Comparison of ENCODE assay signal across 11 cellular contexts in genomic region chr22:38760477-38761201, GRCh38. TPM values are rescaled to one million over a fixed set of nuclear protein-coding genes. Genes with fewer than 3 reads are reported as not detected.
DNase-seq lines count a peak whose midpoint lies in the region; ATAC-seq and TF ChIP-seq lines count a peak whose summit lies in the region.
"Had no signal": no experiment of that assay in that cellular context is flagged by ENCODE, and none has a peak within 500 bp of the region (broad histone marks: within the 10 kb centered on the region; RNA-seq: fewer than 3 reads in every experiment).

No MANE protein-coding gene starts in this region.

- ATAC-seq in lower lobe of right lung, result no peak
- ATAC-seq in GM21529 (IDR thresholded peaks at IDR 0.05; ENCODE audit: unreplicated experiment), result no peak

- H3K27me3 ChIP-seq in layer of hippocampus (ENCODE audit: control insufficient read depth, insufficient read depth, low read length) (no peaks in the 10 kb centered on the region), lower lobe of right lung (ENCODE audit: low read depth) (peaks cover 4% of the 10 kb centered on the region)

- TF ChIP-seq CTCF in lower lobe of right lung (IDR thresholded peaks at IDR 0.05), result no peak

- peak overlapping the region in 2 of 3 donors; percentile 46 to 47 for H3K27ac Mint-ChIP-seq in IgD-negative memory B cell

- no peaks in the 10 kb centered on the region for H3K9me3 Mint-ChIP-seq in IgD-negative memory B cell

- no peaks in the 10 kb centered on the region for H3K27me3 Mint-ChIP-seq in IgD-negative memory B cell

- H3K27ac ChIP-seq in layer of hippocampus (ENCODE audit: low read depth, low read length) (peak overlapping the region; percentile 92), lower lobe of right lung (no peak overlapping the region)

- no peaks in the 10 kb centered on the region for H3K36me3 Mint-ChIP-seq in IgD-negative memory B cell

- H3K4me3 ChIP-seq in lower lobe of right lung, result no peak overlapping the region

- DNase-seq in COLO668 (lab: John Stamatoyannopoulos, UW; ENCODE audit: unreplicated experiment), result peak; percentile 56
- peak; percentile 57 for DNase-seq in SHP77 treated with DMSO at 0.1 percent for 48 hours (lab: John Stamatoyannopoulos, UW)
- no peak for DNase-seq in lower lobe of right lung
- DNase-seq in OCI-M2 (lab: John Stamatoyannopoulos, UW; ENCODE audit: unreplicated experiment), result no peak
- DNase-seq in KG1 (lab: John Stamatoyannopoulos, UW), result no peak
- DNase-seq: activated naive CD4-positive, alpha-beta T cell; effector CD4-positive, alpha-beta T cell; GDM1 had no signal

- peak overlapping the region in 2 of 4 donors; percentile 36 to 75 for H3K4me3 Mint-ChIP-seq in IgD-negative memory B cell

- H3K4me1 ChIP-seq in lower lobe of right lung, result peaks cover 10% of the 10 kb centered on the region

- no peaks in the 10 kb centered on the region for H3K36me3 ChIP-seq in lower lobe of right lung

- intact Hi-C loops in lower lobe of right lung (cut with DNase I), result no loop called here

- peaks cover 30 to 34% (median 32%) of the 10 kb centered on the region in 3 donors for H3K4me1 Mint-ChIP-seq in IgD-negative memory B cell

- no peaks in the 10 kb centered on the region for H3K9me3 ChIP-seq in lower lobe of right lung

RNA-seq across cellular contexts. Expression of gene SUN2, which starts 4.8 kb away (rescaled TPM):
- 206 TPM for polyA plus RNA-seq in IgD-negative memory B cell
- 209 TPM for total RNA-seq in lower lobe of right lung

RNA-seq across cellular contexts. Expression of gene DNAL4, which starts 33.3 kb away (rescaled TPM):
- 9.0 TPM for polyA plus RNA-seq in IgD-negative memory B cell
- total RNA-seq in lower lobe of right lung, result 21.3 TPM

RNA-seq across cellular contexts. Expression of gene GTPBP1, which starts 54.9 kb away (rescaled TPM):
- polyA plus RNA-seq in IgD-negative memory B cell, result 46.7 TPM
- total RNA-seq in lower lobe of right lung, result 66.7 TPM

RNA-seq across cellular contexts. Expression of gene JOSD1, which starts 59.9 kb away (rescaled TPM):
- 5.4 TPM for polyA plus RNA-seq in IgD-negative memory B cell
- total RNA-seq in lower lobe of right lung, result 44.7 TPM

Comparison
In these comparisons a context has a peak if more than half of its experiments do, and no peak if none do; other contexts are left out.
1. DNase-seq: peak in COLO668 (single experiment) and SHP77 treated with DMSO at 0.1 percent for 48 hours (single experiment); none in lower lobe of right lung (single experiment), OCI-M2 (single experiment) and KG1 (single experiment).